Comparison of ENCODE assay signal across 10 cellular contexts in genomic region chr9:95055851-95056551, GRCh38.
A peak's percentile ranks its signal among the peaks of the same experiment; 100 is the strongest.
DNase-seq lines count a peak whose midpoint lies in the region; ATAC-seq, FAIRE-seq and TF ChIP-seq lines count a peak whose summit lies in the region.
"Had no signal": no experiment of that assay in that cellular context is flagged by ENCODE, and none has a peak within 500 bp of the region (broad histone marks: within the 10 kb centered on the region; RNA-seq: fewer than 3 reads in every experiment).

No MANE protein-coding gene starts in this region.

- TF ChIP-seq POLR2A in GM12892 (IDR thresholded peaks at IDR 0.05; ENCODE audit: low read depth, low read length) = no peak

- H3K9me3 Mint-ChIP-seq in nephron progenitor cell = no peaks in the 10 kb centered on the region

- TF ChIP-seq CTCF in AG09309 (IDR thresholded peaks at IDR 0.05; ENCODE audit: control insufficient read depth, insufficient read depth, low read depth, low read length, missing control alignments) (no peak), nephron progenitor cell (IDR thresholded peaks at IDR 0.05) (no peak)

- FAIRE-seq in GM12892 (lab: Jason Lieb, UNC) = no peak

- H3K36me3 Mint-ChIP-seq in nephron progenitor cell (ENCODE audit: low read depth) = peaks cover 17% of the 10 kb centered on the region

- no peaks in the 10 kb centered on the region for H3K27me3 Mint-ChIP-seq in nephron progenitor cell (ENCODE audit: low read depth, poor library complexity)

- DNase-seq in AG09309 (ENCODE audit: low read depth) (no peak), NCI-H69 (lab: John Stamatoyannopoulos, UW) (peak; percentile 91), fibroblast of peridontal ligament (ENCODE audit: extremely low read depth) (peak; percentile 81), nephron progenitor cell (no peak), DMS79 treated with DMSO at 0.1 percent for 48 hours (lab: John Stamatoyannopoulos, UW) (no peak), NCI-H2171 (lab: John Stamatoyannopoulos, UW) (no peak), GM12892 (ENCODE audit: insufficient read length) (no peak)
- DNase-seq: SHP77 treated with DMSO at 0.1 percent for 48 hours; stimulated activated CD8-positive, alpha-beta memory T cell treated with anti-CD3 and anti-CD28 coated beads, Interleukin-4, amount 100 ng/mL, for 48 hours had no signal

- peaks cover 45% of the 10 kb centered on the region for H3K4me1 Mint-ChIP-seq in nephron progenitor cell

- H3K4me3 ChIP-seq in AG09309 (ENCODE audit: control insufficient read depth, low read depth, low read length) = peak overlapping the region; percentile 3

- H3K27ac Mint-ChIP-seq in nephron progenitor cell = peak overlapping the region; percentile 95

- ATAC-seq in HG03354 (IDR thresholded peaks at IDR 0.05; ENCODE audit: poor library complexity, severe bottlenecking, unreplicated experiment) = no peak

- H3K4me3 Mint-ChIP-seq in nephron progenitor cell = peak overlapping the region; percentile 33

Comparison
In these comparisons a context has a peak if more than half of its experiments do, and no peak if none do; other contexts are left out.
1. DNase-seq: peak in NCI-H69 (single experiment) and fibroblast of peridontal ligament (single experiment); none in AG09309 (single experiment), nephron progenitor cell (single experiment), DMS79 treated with DMSO at 0.1 percent for 48 hours (single experiment), NCI-H2171 (single experiment) and GM12892 (single experiment).